ENCODE assay signal across 8 cellular contexts in the genomic region with DNA sequence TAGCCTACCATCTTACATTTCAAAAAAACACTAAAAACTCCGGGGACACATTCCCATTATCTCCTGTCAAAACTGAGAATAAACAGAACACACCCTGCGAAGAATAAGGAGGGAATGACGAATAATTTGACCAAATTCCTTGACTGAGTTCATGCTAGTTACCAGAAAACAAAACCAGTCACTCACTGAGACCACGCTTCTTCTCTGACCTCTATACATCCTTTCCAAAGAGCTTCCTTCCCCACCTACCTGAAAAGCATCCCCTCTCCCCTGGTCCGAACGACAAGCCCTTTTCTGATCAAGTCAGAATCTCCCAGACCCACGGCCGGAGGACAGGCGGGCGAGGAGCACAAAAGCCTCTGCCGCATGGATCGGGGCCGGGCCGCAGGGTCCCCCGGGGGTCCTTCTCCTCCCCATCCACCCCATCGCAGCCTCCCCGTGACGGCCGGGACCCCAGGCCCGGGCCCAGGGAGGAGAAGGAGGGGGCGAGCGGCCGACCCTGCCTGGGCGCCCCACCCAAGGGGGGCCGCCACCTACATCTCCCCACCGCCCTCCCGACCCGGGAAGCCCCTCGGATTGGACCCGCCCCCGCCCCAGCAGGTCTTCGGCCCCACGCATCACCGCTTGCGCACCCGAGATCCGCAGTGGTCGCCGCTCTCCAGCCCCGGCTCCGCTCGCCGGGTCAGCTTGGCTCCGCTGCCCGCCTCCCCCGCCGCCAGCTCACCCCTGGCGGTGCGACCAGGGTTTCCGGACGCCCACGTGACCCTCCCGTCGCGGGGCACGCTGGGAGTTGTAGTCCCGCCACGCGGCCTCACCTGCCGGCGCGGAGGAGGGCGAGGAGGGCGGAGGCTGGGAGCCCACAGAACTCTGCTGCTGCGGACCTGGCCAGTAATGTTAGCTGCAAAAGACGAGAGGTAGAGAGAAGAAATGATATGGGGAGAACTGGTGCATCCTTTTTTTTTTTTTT. TPM values are rescaled to one million over a fixed set of nuclear protein-coding genes. Genes with fewer than 3 reads are reported as not detected.
DNase-seq lines count a peak whose midpoint lies in the region; ATAC-seq and TF ChIP-seq lines count a peak whose summit lies in the region.

A gene with protein sequence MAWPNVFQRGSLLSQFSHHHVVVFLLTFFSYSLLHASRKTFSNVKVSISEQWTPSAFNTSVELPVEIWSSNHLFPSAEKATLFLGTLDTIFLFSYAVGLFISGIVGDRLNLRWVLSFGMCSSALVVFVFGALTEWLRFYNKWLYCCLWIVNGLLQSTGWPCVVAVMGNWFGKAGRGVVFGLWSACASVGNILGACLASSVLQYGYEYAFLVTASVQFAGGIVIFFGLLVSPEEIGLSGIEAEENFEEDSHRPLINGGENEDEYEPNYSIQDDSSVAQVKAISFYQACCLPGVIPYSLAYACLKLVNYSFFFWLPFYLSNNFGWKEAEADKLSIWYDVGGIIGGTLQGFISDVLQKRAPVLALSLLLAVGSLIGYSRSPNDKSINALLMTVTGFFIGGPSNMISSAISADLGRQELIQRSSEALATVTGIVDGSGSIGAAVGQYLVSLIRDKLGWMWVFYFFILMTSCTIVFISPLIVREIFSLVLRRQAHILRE (minus strand): TSS at position 747 of the 967 bp plus-strand sequence. CDS start 16,004 bp downstream, outside the sequence.

- peak; percentile 7; the same call in 1 of the 2 replicates for TF ChIP-seq CTCF in AG04450 (IDR thresholded peaks at IDR 0.05; ENCODE audit: low read depth, low read length)

- CTCF ChIA-PET in AG04450 (lab: Charles Lee), result no interaction called here

- peak; percentile 20 for DNase-seq in AG04450 (ENCODE audit: low read depth, low spot score)
- peak; percentile 36 for DNase-seq in NCI-H446 treated with DMSO at 0.1 percent for 48 hours (lab: John Stamatoyannopoulos, UW)
- DNase-seq in activated CD4-positive, alpha-beta T cell treated with anti-CD3 and anti-CD28 coated beads, Interleukin-2, amount 50 U/mL, for 1 hour, result peak; percentile 85
- peak; percentile 67 for DNase-seq in dedifferentiated amniotic fluid mesenchymal stem cell (ENCODE audit: extremely low spot score)
- peak; percentile 89 for DNase-seq in left lobe of liver (ENCODE audit: low spot score)
- peak; percentile 82 for DNase-seq in stimulated activated CD4-positive, alpha-beta T cell treated with anti-CD3 and anti-CD28 coated beads, Interleukin-2, amount 100 ng/mL, for 4 hours (ENCODE audit: low read depth)

- H3K4me3 ChIP-seq in AG04450 (ENCODE audit: low read depth, low read length), result peak within 1 kb of the TSS; percentile 70

- H3K27me3 ChIP-seq in AG04450 (ENCODE audit: control insufficient read depth, insufficient read depth, low read length), result no peaks in the 10 kb centered on the region

- no peaks in the 10 kb centered on the region for H3K9me3 ChIP-seq in AG04450 (ENCODE audit: control insufficient read depth, insufficient read depth, low read length)

- H3K27ac ChIP-seq in AG04450 (ENCODE audit: low read depth, low read length), result no peak within 1 kb of the TSS

- ATAC-seq in GM18909 (IDR thresholded peaks at IDR 0.05; ENCODE audit: poor library complexity, unreplicated experiment), result peak; percentile 98
- ATAC-seq in HG03159 (IDR thresholded peaks at IDR 0.05; ENCODE audit: unreplicated experiment), result peak; percentile 99
- peak; percentile 100 for ATAC-seq in left lobe of liver

- POLR2A ChIA-PET in AG04450 (lab: Yijun Ruan, JAX), result interaction anchor here (0.7 kb wide), 3 partner anchors 39 to 105 kb away, joined by 5 to 7 read pairs (median 7); no protein-coding TSS in a partner anchor

RNA-seq across cellular contexts. Expression of the gene that starts here (rescaled TPM):
- polyA plus RNA-seq in AG04450 (2011; rRNA removed), result 52.2 and 61.7 TPM in 2 replicates
- polyA minus RNA-seq in AG04450 (2011; rRNA and poly(A)+ RNA removed), result 71.5 and 80.7 TPM in 2 replicates
- total RNA-seq in left lobe of liver, result 8.0 TPM

Comparison
In these comparisons a context has a peak if more than half of its experiments do, and no peak if none do; other contexts are left out.
1. DNase-seq: peak in every context shown above with its lines; median percentile 89 in left lobe of liver; 85 in activated CD4-positive, alpha-beta T cell treated with anti-CD3 and anti-CD28 coated beads, Interleukin-2, amount 50 U/mL, for 1 hour; 82 in stimulated activated CD4-positive, alpha-beta T cell treated with anti-CD3 and anti-CD28 coated beads, Interleukin-2, amount 100 ng/mL, for 4 hours; 67 in dedifferentiated amniotic fluid mesenchymal stem cell; 36 in NCI-H446 treated with DMSO at 0.1 percent for 48 hours; 20 in AG04450.